In genomic region chr13:77038907-77039470, GRCh38 we compare ENCODE assay signal across 23 cellular contexts.
"Had no signal": no experiment of that assay in that cellular context is flagged by ENCODE, and none has a peak within 500 bp of the region (broad histone marks: within the 10 kb centered on the region; RNA-seq: fewer than 3 reads in every experiment).

No MANE protein-coding gene starts in this region.

- DNase-seq: effector memory CD8-positive, alpha-beta T cell; foreskin fibroblast; gastrocnemius medialis; head of caudate nucleus; mesenchymal stem cell; naive thymus-derived CD8-positive, alpha-beta T cell; nephron progenitor cell; nucleus accumbens; right cardiac atrium; sigmoid colon; stimulated activated CD4-positive, alpha-beta T cell treated with anti-CD3 and anti-CD28 coated beads, Interleukin-2, amount 100 ng/mL, for 24 hours; stimulated activated CD4-positive, alpha-beta T cell treated with anti-CD3 and anti-CD28 coated beads, Interleukin-4, amount 100 ng/mL, for 24 hours; stimulated activated naive CD4-positive, alpha-beta T cell treated with Interleukin-2 at 50 U/mL for 16 hours; stomach; thyroid gland had no signal

- H3K27ac ChIP-seq: coronary artery, gastrocnemius medialis, prostate gland, sigmoid colon, stomach, thyroid gland, vagina had no signal

- H3K4me1 ChIP-seq: gastrocnemius medialis, prostate gland, stomach, vagina had no signal

- H3K36me3 ChIP-seq: gastrocnemius medialis, prostate gland, sigmoid colon, thyroid gland, vagina had no signal

- H3K27me3 ChIP-seq: gastrocnemius medialis, sigmoid colon, stomach, thyroid gland, vagina had no signal

- H3K9me3 ChIP-seq: gastrocnemius medialis, prostate gland, sigmoid colon, stomach, thyroid gland, vagina had no signal

- FAIRE-seq: endometrium, keratinocyte had no signal

- H3K4me3 ChIP-seq: coronary artery, gastrocnemius medialis, lung, prostate gland, sigmoid colon, stomach, thyroid gland, vagina had no signal

- ATAC-seq: effector memory CD8-positive, alpha-beta T cell; gastrocnemius medialis; left lobe of liver; naive thymus-derived CD8-positive, alpha-beta T cell; stimulated activated effector memory CD8-positive, alpha-beta T cell treated with anti-CD3 and anti-CD28 coated beads, Interleukin-12 subunit alpha, Interleukin-12 subunit beta, amount 100 ng/mL, for 72 hours had no signal
